In the genomic region with DNA sequence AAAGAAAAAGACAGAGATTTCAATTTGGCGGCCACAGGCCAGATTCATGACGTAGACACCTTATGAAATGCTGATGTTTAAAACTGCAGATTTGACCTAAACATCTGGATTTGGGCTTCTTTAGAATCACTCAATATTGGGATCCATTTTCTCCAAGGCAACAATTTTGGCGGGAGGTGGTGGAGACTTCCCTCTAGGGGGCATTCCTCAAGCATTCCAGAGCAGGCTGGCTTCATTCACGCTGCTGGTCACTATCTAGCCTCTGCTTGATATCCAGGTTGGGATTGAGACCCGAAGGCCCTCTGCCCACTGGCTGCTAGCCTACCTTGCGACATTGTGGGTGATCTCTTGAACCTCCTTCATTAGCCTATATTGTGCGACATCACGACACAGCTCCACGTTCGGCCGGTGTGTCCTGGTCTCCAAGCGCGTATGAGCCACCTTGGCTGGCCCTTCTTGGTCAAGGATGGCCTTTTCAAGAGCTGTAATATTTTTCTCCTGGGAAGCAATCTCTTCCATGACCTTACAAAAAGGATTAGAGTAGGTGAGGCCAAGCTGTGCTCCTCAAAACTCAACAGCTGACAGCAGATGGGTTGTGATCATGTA, we compare ENCODE assay signal across 25 cellular contexts. TPM values are rescaled to one million over a fixed set of nuclear protein-coding genes. Genes with fewer than 3 reads are reported as not detected.
DNase-seq lines count a peak whose midpoint lies in the region; ATAC-seq and TF ChIP-seq lines count a peak whose summit lies in the region.
"Had no signal": no experiment of that assay in that cellular context is flagged by ENCODE, and none has a peak within 500 bp of the region (broad histone marks: within the 10 kb centered on the region; RNA-seq: fewer than 3 reads in every experiment).

No MANE protein-coding gene starts in this region.

- dilution Hi-C loops in IMR-90 (cut with HindIII; ENCODE audit: low sequenced_read_pairs, unreplicated experiment), result no loop called here

- H3K56ac ChIP-seq in IMR-90 (ENCODE audit: extremely low read depth, insufficient read depth, low read length), result no peak overlapping the region

- H2BK5ac ChIP-seq in IMR-90 (ENCODE audit: low read depth, low read length, poor library complexity, severe bottlenecking), result no peak overlapping the region

- no peak for TF ChIP-seq POLR2A in IMR-90 (IDR thresholded peaks at IDR 0.05; ENCODE audit: low read depth, low read length)

- no peak overlapping the region for H3K4me3 ChIP-seq in IMR-90 (ENCODE audit: insufficient read depth, low read depth, low read length)
- H3K4me3 ChIP-seq: SJCRH30, thyroid gland had no signal

- H3K4me3 Mint-ChIP-seq in natural killer cell, result no peak overlapping the region
- no peak overlapping the region for H3K4me3 Mint-ChIP-seq in natural killer cell treated with Interleukin-12 subunit alpha and Interleukin-12 subunit beta and Interleukin-15 and Interleukin-18, amount 100 ng/mL, for 72 hours
- H3K4me3 Mint-ChIP-seq: activated CD8-positive, alpha-beta T cell treated with anti-CD3 and anti-CD28 coated beads, Interleukin-2, amount 10 ng/mL, durations not matched to agents 7 days and 5 days; stimulated activated naive B cell treated with anti-CD40 and anti-IgM and Interleukin-4, amounts not matched to agents 10 μg/mL and 1 μg/mL and 100 μg/mL, for 72 hours; T-helper 1 cell treated with Interleukin-12 subunit alpha and Interleukin-12 subunit beta and Interleukin-4 antibody, amounts not matched to agents 30 μg/mL and 1 μg/mL, for 36 hours had no signal

- H3K4me1 Mint-ChIP-seq in natural killer cell, result no peaks in the 10 kb centered on the region
- peaks cover 0 to 2% of the 10 kb centered on the region in 2 donors for H3K4me1 Mint-ChIP-seq in natural killer cell treated with Interleukin-12 subunit alpha and Interleukin-12 subunit beta and Interleukin-15 and Interleukin-18, amount 100 ng/mL, for 72 hours (ENCODE audit: low read depth in 2 of 2)
- H3K4me1 Mint-ChIP-seq: stimulated activated naive B cell treated with anti-CD40 and anti-IgM and Interleukin-4, amounts not matched to agents 10 μg/mL and 1 μg/mL and 100 μg/mL, for 72 hours had no signal

- H3K9me3 Mint-ChIP-seq in natural killer cell, result no peaks in the 10 kb centered on the region
- H3K9me3 Mint-ChIP-seq in natural killer cell treated with Interleukin-12 subunit alpha and Interleukin-12 subunit beta and Interleukin-15 and Interleukin-18, amount 100 ng/mL, for 72 hours, result no peaks in the 10 kb centered on the region
- H3K9me3 Mint-ChIP-seq: stimulated activated naive B cell treated with anti-CD40 and anti-IgM and Interleukin-4, amounts not matched to agents 10 μg/mL and 1 μg/mL and 100 μg/mL, for 72 hours; T-helper 1 cell treated with Interleukin-12 subunit alpha and Interleukin-12 subunit beta and Interleukin-4 antibody, amounts not matched to agents 30 μg/mL and 1 μg/mL, for 36 hours had no signal

- peak; percentile 33 for TF ChIP-seq CTCF in natural killer cell (IDR thresholded peaks at IDR 0.05)
- TF ChIP-seq CTCF in IMR-90 (conservative IDR thresholded peaks at IDR 0.05; ENCODE audit: low read depth, low read length), result peak; percentile 56

- no peaks in the 10 kb centered on the region for H3K9me3 ChIP-seq in IMR-90 (ENCODE audit: control insufficient read depth, insufficient read depth, low read length)
- H3K9me3 ChIP-seq: Caco-2, SJCRH30, thyroid gland had no signal

- H3K23ac ChIP-seq in IMR-90 (ENCODE audit: low read depth, low read length), result no peak overlapping the region

- H3K18ac ChIP-seq in IMR-90 (ENCODE audit: low read depth, low read length), result no peak overlapping the region

- H2AK9ac ChIP-seq in IMR-90 (replicated peaks; ENCODE audit: low read depth, low read length, poor library complexity), result no peak overlapping the region

- H3K36me3 Mint-ChIP-seq in natural killer cell, result no peaks in the 10 kb centered on the region
- H3K36me3 Mint-ChIP-seq in natural killer cell treated with Interleukin-12 subunit alpha and Interleukin-12 subunit beta and Interleukin-15 and Interleukin-18, amount 100 ng/mL, for 72 hours, result no peaks in the 10 kb centered on the region
- H3K36me3 Mint-ChIP-seq: stimulated activated naive B cell treated with anti-CD40 and anti-IgM and Interleukin-4, amounts not matched to agents 10 μg/mL and 1 μg/mL and 100 μg/mL, for 72 hours had no signal

- no peak overlapping the region for H3K9ac ChIP-seq in IMR-90 (ENCODE audit: low read depth, low read length)

- H3K79me1 ChIP-seq in IMR-90 (ENCODE audit: low read depth in 1 of 2, low read length in 2 of 2), result no peaks in the 10 kb centered on the region

- H2BK20ac ChIP-seq in IMR-90 (ENCODE audit: low read depth, low read length), result no peak overlapping the region

- no peak overlapping the region for H2BK120ac ChIP-seq in IMR-90 (ENCODE audit: low read depth, low read length)

- in situ Hi-C loops in IMR-90 (cut with MboI; ENCODE audit: low sequenced_read_pairs), result no loop called here

- no peak overlapping the region for H2AK5ac ChIP-seq in IMR-90 (ENCODE audit: low read depth, low read length)

- no peak overlapping the region for H2BK15ac ChIP-seq in IMR-90 (ENCODE audit: low read depth, low read length)

- CTCF ChIA-PET in IMR-90 (lab: Yijun Ruan, JAX), result interaction anchor here (0.7 to 1.5 kb wide), 2 partner anchors 14 to 134 kb away, joined by 3 to 4 read pairs; no protein-coding TSS in a partner anchor

- H4K91ac ChIP-seq in IMR-90 (ENCODE audit: insufficient read depth, low read depth, low read length), result no peak overlapping the region

- no peak for DNase-seq in natural killer cell
- DNase-seq in natural killer cell treated with Interleukin-12 subunit alpha and Interleukin-12 subunit beta and Interleukin-15 and Interleukin-18, amount 100 ng/mL, for 72 hours (ENCODE audit: low spot score), result no peak
- peak; percentile 4 for DNase-seq in IMR-90
- DNase-seq in iPS-NIHi11 (ENCODE audit: low spot score), result peak; percentile 30
- DNase-seq in stimulated activated CD8-positive, alpha-beta memory T cell treated with anti-CD3 and anti-CD28 coated beads, Interleukin-4, amount 100 ng/mL, for 48 hours, result peak; percentile 58
- DNase-seq in HK-2 (ENCODE audit: unreplicated experiment), result no peak
- DNase-seq: activated CD8-positive, alpha-beta T cell treated with anti-CD3 and anti-CD28 coated beads, Interleukin-2, amount 10 ng/mL, durations not matched to agents 7 days and 5 days; Caco-2; cortex of kidney; EL; foreskin melanocyte; GOT3; midbrain; NCI-H1436; NCI-H2171 treated with DMSO at 0.1 percent for 48 hours; NCI-H748 treated with DMSO at 0.1 percent for 48 hours; SJCRH30; stimulated activated naive B cell treated with anti-CD40 and anti-IgM and Interleukin-4, amounts not matched to agents 10 μg/mL and 1 μg/mL and 100 μg/mL, for 72 hours; thyroid gland; WERI-Rb-1 had no signal

- H4K8ac ChIP-seq in IMR-90 (ENCODE audit: low read depth in 2 of 2, low read length in 2 of 2), result no peak overlapping the region

- no peak overlapping the region for H3K4me2 ChIP-seq in IMR-90 (ENCODE audit: low read depth, low read length)

- H3K27me3 ChIP-seq in IMR-90 (ENCODE audit: control insufficient read depth, insufficient read depth, low read length), result peaks cover 8% of the 10 kb centered on the region
- H3K27me3 ChIP-seq: SJCRH30, thyroid gland had no signal

- H4K20me1 ChIP-seq in IMR-90 (ENCODE audit: insufficient read depth, low read length), result no peaks in the 10 kb centered on the region

- POLR2A ChIA-PET in IMR-90 (lab: Charles Lee; ENCODE audit: unreplicated experiment), result no interaction called here

- no peak overlapping the region for H3K27ac ChIP-seq in IMR-90 (ENCODE audit: insufficient read depth, low read length)
- H3K27ac ChIP-seq: SJCRH30, thyroid gland, WERI-Rb-1 had no signal

- BruUV-seq in IMR-90 (replicated peaks; lab: Mats Ljungman, UMichigan), result no TSS peak

- no peaks in the 10 kb centered on the region for H3K9me1 ChIP-seq in IMR-90 (ENCODE audit: insufficient read depth, low read length)

- H3K27ac Mint-ChIP-seq in natural killer cell, result no peak overlapping the region
- H3K27ac Mint-ChIP-seq in natural killer cell treated with Interleukin-12 subunit alpha and Interleukin-12 subunit beta and Interleukin-15 and Interleukin-18, amount 100 ng/mL, for 72 hours, result no peak overlapping the region
- H3K27ac Mint-ChIP-seq: activated CD8-positive, alpha-beta T cell treated with anti-CD3 and anti-CD28 coated beads, Interleukin-2, amount 10 ng/mL, durations not matched to agents 7 days and 5 days; stimulated activated naive B cell treated with anti-CD40 and anti-IgM and Interleukin-4, amounts not matched to agents 10 μg/mL and 1 μg/mL and 100 μg/mL, for 72 hours; T-helper 1 cell treated with Interleukin-12 subunit alpha and Interleukin-12 subunit beta and Interleukin-4 antibody, amounts not matched to agents 30 μg/mL and 1 μg/mL, for 36 hours had no signal

- ATAC-seq in natural killer cell (no peak), IMR-90 (ENCODE audit: low read depth) (0 out of 2 replicates have a peak, but pooled peaks have one; percentile 29), HG03521 (IDR thresholded peaks at IDR 0.05; ENCODE audit: unreplicated experiment) (no peak), GM19397 (IDR thresholded peaks at IDR 0.05; ENCODE audit: unreplicated experiment) (no peak)
- ATAC-seq in natural killer cell treated with Interleukin-12 subunit alpha and Interleukin-12 subunit beta and Interleukin-15 and Interleukin-18, amount 100 ng/mL, for 72 hours, result no peak
- ATAC-seq: activated CD8-positive, alpha-beta T cell treated with anti-CD3 and anti-CD28 coated beads, Interleukin-2, amount 10 ng/mL, durations not matched to agents 7 days and 5 days; stimulated activated naive B cell treated with anti-CD40 and anti-IgM and Interleukin-4, amounts not matched to agents 10 μg/mL and 1 μg/mL and 100 μg/mL, for 72 hours had no signal

- no peaks in the 10 kb centered on the region for H3K4me1 ChIP-seq in IMR-90 (ENCODE audit: control insufficient read depth, insufficient read depth, low read length)
- H3K4me1 ChIP-seq: SJCRH30, thyroid gland had no signal

- H3K14ac ChIP-seq in IMR-90 (replicated peaks; ENCODE audit: low read depth, low read length), result no peak overlapping the region

- H3K36me3 ChIP-seq in IMR-90 (ENCODE audit: control insufficient read depth, insufficient read depth, low read length), result no peaks in the 10 kb centered on the region
- H3K36me3 ChIP-seq: SJCRH30, thyroid gland, WERI-Rb-1 had no signal

- H4K5ac ChIP-seq in IMR-90 (ENCODE audit: low read depth, low read length), result no peak overlapping the region

- no peak overlapping the region for H2AFZ ChIP-seq in IMR-90 (replicated peaks; ENCODE audit: low read length, poor library complexity)

- H3K27me3 Mint-ChIP-seq in natural killer cell (ENCODE audit: low read depth in 2 of 2), result peaks cover 16 to 39% of the 10 kb centered on the region in 2 donors
- peaks cover 20 to 21% of the 10 kb centered on the region in 2 donors for H3K27me3 Mint-ChIP-seq in natural killer cell treated with Interleukin-12 subunit alpha and Interleukin-12 subunit beta and Interleukin-15 and Interleukin-18, amount 100 ng/mL, for 72 hours

- WGBS in IMR-90 (ENCODE audit: extremely low coverage in 2 of 2, insufficient read length in 1 of 2), 2 experiments, result 80% methylated on average over 1 of the region's 13 CpGs; no CpG with 5 or more reads in 1 of the 2 experiments

- peak; percentile 67 for TF ChIP-seq RAD21 in IMR-90 (IDR thresholded peaks at IDR 0.05; ENCODE audit: low read length)

- intact Hi-C loops in natural killer cell (cut with micrococcal nuclease), result no loop called here
- intact Hi-C loops in IMR-90 (cut with micrococcal nuclease), result loop anchor here (1.0 kb wide), 1 partner anchor 134 kb away; no protein-coding TSS in a partner anchor

- H3K4ac ChIP-seq in IMR-90 (ENCODE audit: low read depth, low read length), result no peak overlapping the region

RNA-seq across cellular contexts. Expression of gene FBXO39, which starts 24.5 kb away (rescaled TPM):
- under 1 TPM; 0.40 to 0.72 (median 0.43) TPM for total RNA-seq in natural killer cell
- under 1 TPM; 0.42 to 0.55 TPM for total RNA-seq in natural killer cell treated with Interleukin-12 subunit alpha and Interleukin-12 subunit beta and Interleukin-15 and Interleukin-18, amount 100 ng/mL, for 72 hours
- not detected in 2 replicates for total RNA-seq in IMR-90 (2012; rRNA removed)
- not detected in 2 replicates for polyA plus RNA-seq in IMR-90 (2012; rRNA removed)
- not detected in 2 replicates for polyA plus RNA-seq in IMR-90 (2012; cell fraction: cytosol; rRNA removed)
- polyA plus RNA-seq in IMR-90 (2012; cell fraction: nucleus; rRNA removed; ENCODE audit: low replicate concordance), result not detected in 2 replicates
- total RNA-seq: Caco-2, SJCRH30 had no signal

RNA-seq across cellular contexts. Expression of gene TEKT1, which starts 31.0 kb away (rescaled TPM):
- total RNA-seq in natural killer cell, result not detected
- total RNA-seq in natural killer cell treated with Interleukin-12 subunit alpha and Interleukin-12 subunit beta and Interleukin-15 and Interleukin-18, amount 100 ng/mL, for 72 hours, result not detected
- total RNA-seq in IMR-90 (2012; rRNA removed), result not detected in 2 replicates
- polyA plus RNA-seq in IMR-90 (2012; rRNA removed), result not detected in 2 replicates
- polyA plus RNA-seq in IMR-90 (2012; cell fraction: cytosol; rRNA removed), result not detected in 2 replicates
- polyA plus RNA-seq in IMR-90 (2012; cell fraction: nucleus; rRNA removed; ENCODE audit: low replicate concordance), result not detected in 2 replicates
- total RNA-seq: activated CD8-positive, alpha-beta T cell treated with anti-CD3 and anti-CD28 coated beads, Interleukin-2, amount 10 ng/mL, durations not matched to agents 7 days and 5 days; Caco-2; renal cortical epithelial cell; SJCRH30; thyroid gland had no signal
- polyA plus RNA-seq: adipose tissue had no signal

RNA-seq across cellular contexts. Expression of gene XAF1, which starts 44.7 kb away (rescaled TPM):
- 100 to 1,000 TPM in 1 of 3 donors, 10 to 100 TPM in 2; 64.2 to 130 (median 97.4) TPM for total RNA-seq in natural killer cell
- total RNA-seq in natural killer cell treated with Interleukin-12 subunit alpha and Interleukin-12 subunit beta and Interleukin-15 and Interleukin-18, amount 100 ng/mL, for 72 hours, result 100 to 1,000 TPM in 1 of 2 donors, 10 to 100 TPM in 1; 53.7 to 110 TPM
- 1.7 and 3.9 TPM in 2 replicates for total RNA-seq in IMR-90 (2012; rRNA removed)
- 0.50 and 1.3 TPM in 2 replicates for polyA plus RNA-seq in IMR-90 (2012; rRNA removed)
- 1.3 and 2.5 TPM in 2 replicates for polyA plus RNA-seq in IMR-90 (2012; cell fraction: cytosol; rRNA removed)
- 1.5 and 1.9 TPM in 2 replicates for polyA plus RNA-seq in IMR-90 (2012; cell fraction: nucleus; rRNA removed; ENCODE audit: low replicate concordance)

Comparison
In these comparisons a context has a peak if more than half of its experiments do, and no peak if none do; other contexts are left out.
1. DNase-seq: peak in IMR-90 (single experiment), iPS-NIHi11 (single experiment) and stimulated activated CD8-positive, alpha-beta memory T cell treated with anti-CD3 and anti-CD28 coated beads, Interleukin-4, amount 100 ng/mL, for 48 hours (single experiment); none in natural killer cell (single experiment), natural killer cell treated with Interleukin-12 subunit alpha and Interleukin-12 subunit beta and Interleukin-15 and Interleukin-18, amount 100 ng/mL, for 72 hours (single experiment) and HK-2 (single experiment).
2. RNA of gene XAF1, which starts 44.7 kb away (total RNA-seq): 53.7 to 110 TPM in natural killer cell treated with Interleukin-12 subunit alpha and Interleukin-12 subunit beta and Interleukin-15 and Interleukin-18, amount 100 ng/mL, for 72 hours and 64.2 to 130 TPM in natural killer cell; 1.7 to 3.9 TPM in IMR-90; every median in the first group is over 10 times any median in the second.